In the genomic region with DNA sequence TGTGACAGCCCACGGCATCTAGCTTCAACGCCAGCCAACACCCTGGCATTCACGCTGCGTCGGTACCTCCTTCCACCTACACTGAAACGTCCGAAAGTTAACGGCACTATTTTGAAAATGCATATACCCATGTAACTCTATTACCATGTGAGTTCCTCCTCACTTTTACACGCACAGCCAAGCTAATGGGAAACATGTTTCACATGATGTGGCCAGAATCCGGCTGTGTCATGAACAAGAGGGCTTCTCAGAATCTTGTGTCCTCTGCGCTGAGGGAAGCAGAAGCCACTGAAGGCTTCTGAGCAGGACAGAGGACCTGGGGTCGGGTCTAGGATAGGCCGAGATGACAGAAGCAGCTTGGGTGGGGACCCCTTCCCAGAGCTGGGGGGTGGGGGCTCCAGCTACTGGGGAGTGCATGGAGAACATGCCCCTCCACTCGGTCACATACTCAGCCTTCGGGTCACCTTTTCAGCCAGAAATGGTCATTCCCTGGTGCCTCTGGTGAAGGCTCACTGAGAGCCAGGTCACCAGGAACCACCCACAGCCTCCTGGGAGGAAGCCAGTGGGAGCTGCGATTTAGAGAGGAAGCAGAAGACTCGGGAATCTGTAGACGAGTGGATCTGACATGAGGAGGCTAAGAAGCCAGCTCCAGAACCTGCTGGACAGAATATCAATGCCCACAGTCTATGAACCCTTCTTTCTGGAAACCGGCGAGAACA, we compare ENCODE assay signal across 17 cellular contexts. TPM values are rescaled to one million over a fixed set of nuclear protein-coding genes. Genes with fewer than 3 reads are reported as not detected.
DNase-seq lines count a peak whose midpoint lies in the region; ATAC-seq and TF ChIP-seq lines count a peak whose summit lies in the region.
"Had no signal": no experiment of that assay in that cellular context is flagged by ENCODE, and none has a peak within 500 bp of the region (broad histone marks: within the 10 kb centered on the region; RNA-seq: fewer than 3 reads in every experiment).

No MANE protein-coding gene starts in this region.

- H3K36me3 ChIP-seq in heart left ventricle = no peaks in the 10 kb centered on the region
- H3K36me3 ChIP-seq in muscle layer of colon (ENCODE audit: insufficient read depth, low read length) = no peaks in the 10 kb centered on the region

- no peaks in the 10 kb centered on the region for H3K27me3 ChIP-seq in heart left ventricle
- no peaks in the 10 kb centered on the region for H3K27me3 ChIP-seq in muscle layer of colon (ENCODE audit: control insufficient read depth in 1 of 2, insufficient read depth in 2 of 2, low read length in 2 of 2)

- H3K4me1 ChIP-seq in heart left ventricle (peaks cover 0 to 45% (median 15%) of the 10 kb centered on the region in 12 donors), muscle layer of colon (ENCODE audit: insufficient read depth, low read length) (peaks cover 77% of the 10 kb centered on the region)
- H3K4me1 ChIP-seq: Caco-2 had no signal

- TF ChIP-seq CTCF in heart left ventricle (IDR thresholded peaks at IDR 0.05) (no peak), choroid plexus epithelial cell (conservative IDR thresholded peaks at IDR 0.05; ENCODE audit: low read depth, low read length) (no peak)

- H3K9ac ChIP-seq in muscle layer of colon (ENCODE audit: low read length) = no peak overlapping the region

- no peak for TF ChIP-seq POLR2A in heart left ventricle (IDR thresholded peaks at IDR 0.05)

- H3K27ac ChIP-seq in heart left ventricle (peak overlapping the region in 1 of 12 donors; percentile 92), muscle layer of colon (ENCODE audit: low read depth, low read length) (peak overlapping the region; percentile 49)
- H3K27ac ChIP-seq: PC-9, SK-N-MC had no signal

- WGBS in heart left ventricle, 4 donors = 82 to 86% (median 85%) methylated on average over 20 of the region's 20 CpGs

- H3K4me3 ChIP-seq in heart left ventricle (no peak overlapping the region), choroid plexus epithelial cell (ENCODE audit: low read depth, low read length) (no peak overlapping the region), muscle layer of colon (ENCODE audit: low read depth in 1 of 2, low read length in 2 of 2) (no peak overlapping the region)
- H3K4me3 ChIP-seq: GM12878, PC-9, SK-N-MC had no signal

- no peak for ATAC-seq in heart left ventricle
- ATAC-seq in SK-N-SH treated with all-trans-retinoic acid at 6 μM for 48 hours = no peak
- ATAC-seq: GM12878 had no signal

- intact Hi-C loops in cardiac septum (cut with DNase I) (no loop called here), heart left ventricle (cut with DNase I) (no loop called here)

- peak; percentile 41 for DNase-seq in cardiac septum (ENCODE audit: low spot score)
- no peak for DNase-seq in heart left ventricle
- DNase-seq in choroid plexus epithelial cell (ENCODE audit: low read depth) = peak; percentile 18
- no peak for DNase-seq in superior temporal gyrus (ENCODE audit: extremely low spot score)
- DNase-seq in SIG-M5 treated with dmso at 0.1 percent for 504 hours (lab: John Stamatoyannopoulos, UW; ENCODE audit: unreplicated experiment) = no peak
- DNase-seq in OCI-M1 (lab: John Stamatoyannopoulos, UW) = no peak
- DNase-seq: Caco-2, Karpas-422, MM.1S, NCI-H1105, NCI-H187, NCI-H446, PC-9 had no signal

- H3K9me3 ChIP-seq in heart left ventricle = peaks cover 0 to 9% (median 0%) of the 10 kb centered on the region in 12 donors
- H3K9me3 ChIP-seq in muscle layer of colon (ENCODE audit: low read length) = no peaks in the 10 kb centered on the region
- H3K9me3 ChIP-seq: Caco-2 had no signal

TF ChIP-seq in SK-N-SH treated with all-trans-retinoic acid at 6 μM for 48 hours, 23 proteins besides CTCF, POLR2A, EP300 and RAD21:
- TF ChIP-seq ZFP30 (CRISPR knock-in tag; IDR thresholded peaks at IDR 0.05) (no peak), ARNTL (CRISPR knock-in tag; IDR thresholded peaks at IDR 0.05; ENCODE audit: borderline replicate concordance, low read depth) (no peak), ESRRG (CRISPR knock-in tag; IDR thresholded peaks at IDR 0.05) (no peak), PPARA (CRISPR knock-in tag; IDR thresholded peaks at IDR 0.05; ENCODE audit: borderline replicate concordance) (no peak), GLIS3 (CRISPR knock-in tag; IDR thresholded peaks at IDR 0.05) (no peak), POU6F1 (CRISPR knock-in tag; IDR thresholded peaks at IDR 0.05; ENCODE audit: borderline replicate concordance, low read depth) (no peak), ZNF70 (CRISPR knock-in tag; IDR thresholded peaks at IDR 0.05) (no peak), ZFP3 (CRISPR knock-in tag; IDR thresholded peaks at IDR 0.05) (no peak), CSDC2 (CRISPR knock-in tag; IDR thresholded peaks at IDR 0.05) (no peak), ZNF8 (CRISPR knock-in tag; IDR thresholded peaks at IDR 0.05) (no peak), ISL1 (CRISPR knock-in tag; IDR thresholded peaks at IDR 0.05) (no peak), OSR1 (CRISPR knock-in tag; IDR thresholded peaks at IDR 0.05) (no peak)
- TF ChIP-seq, protein P1, sequence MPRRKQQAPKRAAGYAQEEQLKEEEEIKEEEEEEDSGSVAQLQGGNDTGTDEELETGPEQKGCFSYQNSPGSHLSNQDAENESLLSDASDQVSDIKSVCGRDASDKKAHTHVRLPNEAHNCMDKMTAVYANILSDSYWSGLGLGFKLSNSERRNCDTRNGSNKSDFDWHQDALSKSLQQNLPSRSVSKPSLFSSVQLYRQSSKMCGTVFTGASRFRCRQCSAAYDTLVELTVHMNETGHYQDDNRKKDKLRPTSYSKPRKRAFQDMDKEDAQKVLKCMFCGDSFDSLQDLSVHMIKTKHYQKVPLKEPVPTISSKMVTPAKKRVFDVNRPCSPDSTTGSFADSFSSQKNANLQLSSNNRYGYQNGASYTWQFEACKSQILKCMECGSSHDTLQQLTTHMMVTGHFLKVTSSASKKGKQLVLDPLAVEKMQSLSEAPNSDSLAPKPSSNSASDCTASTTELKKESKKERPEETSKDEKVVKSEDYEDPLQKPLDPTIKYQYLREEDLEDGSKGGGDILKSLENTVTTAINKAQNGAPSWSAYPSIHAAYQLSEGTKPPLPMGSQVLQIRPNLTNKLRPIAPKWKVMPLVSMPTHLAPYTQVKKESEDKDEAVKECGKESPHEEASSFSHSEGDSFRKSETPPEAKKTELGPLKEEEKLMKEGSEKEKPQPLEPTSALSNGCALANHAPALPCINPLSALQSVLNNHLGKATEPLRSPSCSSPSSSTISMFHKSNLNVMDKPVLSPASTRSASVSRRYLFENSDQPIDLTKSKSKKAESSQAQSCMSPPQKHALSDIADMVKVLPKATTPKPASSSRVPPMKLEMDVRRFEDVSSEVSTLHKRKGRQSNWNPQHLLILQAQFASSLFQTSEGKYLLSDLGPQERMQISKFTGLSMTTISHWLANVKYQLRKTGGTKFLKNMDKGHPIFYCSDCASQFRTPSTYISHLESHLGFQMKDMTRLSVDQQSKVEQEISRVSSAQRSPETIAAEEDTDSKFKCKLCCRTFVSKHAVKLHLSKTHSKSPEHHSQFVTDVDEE (CRISPR knock-in tag; IDR thresholded peaks at IDR 0.05) = no peak

RNA-seq across cellular contexts. Expression of gene HDAC4, which starts 41.5 kb away (rescaled TPM):
- 34.4 TPM for total RNA-seq in cardiac septum
- total RNA-seq in heart left ventricle = 10 to 100 TPM; 16.7 to 37.6 (median 27.7) TPM
- polyA plus RNA-seq in heart left ventricle = 10 to 100 TPM; 13.9 to 15.2 TPM

Comparison
In these comparisons a context has a peak if more than half of its experiments do, and no peak if none do; other contexts are left out.
1. DNase-seq: peak in cardiac septum (single experiment) and choroid plexus epithelial cell (single experiment); none in heart left ventricle (0 of 5), superior temporal gyrus (single experiment), SIG-M5 treated with dmso at 0.1 percent for 504 hours (single experiment) and OCI-M1 (single experiment).